Comparison of ENCODE assay signal across 29 cellular contexts in genomic region chr1:170624141-170624540, GRCh38. TPM values are rescaled to one million over a fixed set of nuclear protein-coding genes. Genes with fewer than 3 reads are reported as not detected.
"Had no signal": no experiment of that assay in that cellular context is flagged by ENCODE, and none has a peak within 500 bp of the region (broad histone marks: within the 10 kb centered on the region; RNA-seq: fewer than 3 reads in every experiment).

No MANE protein-coding gene starts in this region.

- H3K27me3 ChIP-seq: ascending aorta, esophagus muscularis mucosa, foreskin keratinocyte, gastrocnemius medialis, heart left ventricle had no signal

- H3K4me1 ChIP-seq: esophagus muscularis mucosa had no signal

- H3K9me3 Mint-ChIP-seq: activated CD8-positive, alpha-beta T cell treated with anti-CD3 and anti-CD28 coated beads for 36 hours; activated T-cell treated with anti-CD3 and anti-CD28 coated beads, Interleukin-2, amount 50 U/mL, for 4 hours; activated T-helper 17 cell treated with anti-CD3 and anti-CD28 coated beads, Interleukin-2, amount 50 U/mL, for 72 hours; central memory CD8-positive, alpha-beta T cell; effector memory CD8-positive, alpha-beta T cell had no signal

- H3K4me1 Mint-ChIP-seq: activated T-helper 17 cell treated with anti-CD3 and anti-CD28 coated beads, Interleukin-2, amount 50 U/mL, for 72 hours; central memory CD8-positive, alpha-beta T cell had no signal

- H3K9me3 ChIP-seq: esophagus muscularis mucosa, gastrocnemius medialis, heart left ventricle had no signal

- H3K4me3 ChIP-seq: ascending aorta, esophagus muscularis mucosa, gastrocnemius medialis, heart left ventricle had no signal

- H3K4me3 Mint-ChIP-seq: activated CD8-positive, alpha-beta T cell treated with anti-CD3 and anti-CD28 coated beads for 36 hours; activated naive CD8-positive, alpha-beta T cell; activated T-cell treated with anti-CD3 and anti-CD28 coated beads, Interleukin-2, amount 50 U/mL, for 4 hours; activated T-helper 17 cell treated with anti-CD3 and anti-CD28 coated beads, Interleukin-2, amount 50 U/mL, for 72 hours; brain; central memory CD8-positive, alpha-beta T cell; effector memory CD8-positive, alpha-beta T cell had no signal

- ATAC-seq: activated CD8-positive, alpha-beta T cell treated with anti-CD3 and anti-CD28 coated beads for 36 hours; activated T-cell treated with anti-CD3 and anti-CD28 coated beads, Interleukin-2, amount 50 U/mL, for 4 hours; activated T-helper 17 cell treated with anti-CD3 and anti-CD28 coated beads, Interleukin-2, amount 50 U/mL, for 72 hours; effector memory CD8-positive, alpha-beta T cell; gastrocnemius medialis; heart left ventricle had no signal

- H3K27ac Mint-ChIP-seq: activated CD8-positive, alpha-beta T cell treated with anti-CD3 and anti-CD28 coated beads for 36 hours; activated naive CD8-positive, alpha-beta T cell; activated T-helper 17 cell treated with anti-CD3 and anti-CD28 coated beads, Interleukin-2, amount 50 U/mL, for 72 hours; brain; effector memory CD8-positive, alpha-beta T cell had no signal

- H3K27ac ChIP-seq: ascending aorta, esophagus muscularis mucosa, foreskin keratinocyte, gastrocnemius medialis, heart left ventricle had no signal

- H3K36me3 Mint-ChIP-seq: activated naive CD8-positive, alpha-beta T cell; brain had no signal

- DNase-seq: activated CD4-positive, alpha-beta T cell treated with anti-CD3 and anti-CD28 coated beads for 4 hours; activated CD4-positive, alpha-beta T cell treated with anti-CD3 and anti-CD28 coated beads, Interleukin-2, amount 50 U/mL, for 1 hour; activated CD4-positive, alpha-beta T cell treated with anti-CD3 and anti-CD28 coated beads, Interleukin-2, amount 50 U/mL, for 48 hours; activated CD4-positive, CD25-positive, alpha-beta regulatory T cell; activated CD4-positive, CD25-positive, alpha-beta regulatory T cell treated with anti-CD3 and anti-CD28 coated beads, Interleukin-2, amount 50 U/mL, for 72 hours; activated CD8-positive, alpha-beta memory T cell treated with anti-CD3 and anti-CD28 coated beads for 24 hours; activated CD8-positive, alpha-beta T cell treated with anti-CD3 and anti-CD28 coated beads for 36 hours; activated effector memory CD4-positive, alpha-beta T cell treated with Interleukin-2 at 50 U/mL for 16 hours; activated gamma-delta T cell treated with Interleukin-2 at 50 U/mL for 16 hours; activated naive CD4-positive, alpha-beta T cell treated with anti-CD3 and anti-CD28 coated beads, Interleukin-2, amount 50 U/mL, for 16 hours; activated naive CD4-positive, alpha-beta T cell treated with Interleukin-2 at 50 U/mL for 16 hours; activated T-cell treated with anti-CD3 and anti-CD28 coated beads, Interleukin-2, amount 50 U/mL, for 4 hours; cortex of kidney; dermis blood vessel endothelial cell; effector CD4-positive, alpha-beta T cell; effector memory CD8-positive, alpha-beta T cell; erythroblast; foreskin keratinocyte; gastrocnemius medialis; glutamatergic neuron; heart left ventricle; T-helper 2 cell had no signal

- H3K36me3 ChIP-seq: ascending aorta, esophagus muscularis mucosa, gastrocnemius medialis, heart left ventricle had no signal

RNA-seq across cellular contexts. Expression of gene PRRX1, which starts 39.8 kb away (rescaled TPM):
- total RNA-seq: activated CD8-positive, alpha-beta T cell treated with anti-CD3 and anti-CD28 coated beads for 36 hours; activated T-cell treated with anti-CD3 and anti-CD28 coated beads, Interleukin-2, amount 50 U/mL, for 4 hours; activated T-helper 17 cell treated with anti-CD3 and anti-CD28 coated beads, Interleukin-2, amount 50 U/mL, for 72 hours; T-helper 1 cell treated with Interleukin-12 subunit alpha and Interleukin-12 subunit beta and Interleukin-4 antibody, amounts not matched to agents 30 ng/mL and 1 ng/mL, for 36 hours had no signal
- polyA plus RNA-seq: foreskin keratinocyte had no signal
